14 cellular contexts compared by ENCODE assay signal in the genomic region with DNA sequence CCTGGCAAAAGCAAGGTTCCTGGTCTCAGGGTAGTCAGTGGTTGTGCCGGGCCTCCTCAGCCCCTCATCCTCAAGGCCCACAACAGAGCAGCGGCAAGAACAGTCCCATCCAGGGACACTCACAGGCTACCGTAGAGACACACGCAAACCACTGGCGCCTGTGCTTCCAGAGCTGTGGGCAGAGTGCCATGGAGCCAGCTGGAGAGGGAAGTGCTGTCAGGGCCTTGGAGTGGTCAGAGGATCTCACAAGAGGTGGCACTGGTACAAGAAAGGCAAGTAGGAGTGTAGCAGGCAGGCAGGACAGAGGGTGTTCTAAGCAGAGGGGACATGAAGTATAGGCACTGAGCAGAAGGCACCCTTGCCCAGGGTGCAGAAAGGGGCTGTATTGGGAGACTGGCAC. TPM values are rescaled to one million over a fixed set of nuclear protein-coding genes. Genes with fewer than 3 reads are reported as not detected.
DNase-seq lines count a peak whose midpoint lies in the region; ATAC-seq lines count a peak whose summit lies in the region.
"Had no signal": no experiment of that assay in that cellular context is flagged by ENCODE, and none has a peak within 500 bp of the region (broad histone marks: within the 10 kb centered on the region; RNA-seq: fewer than 3 reads in every experiment).

No MANE protein-coding gene starts in this region.

- no peak for ATAC-seq in HG03095 (IDR thresholded peaks at IDR 0.05; ENCODE audit: unreplicated experiment)
- ATAC-seq: activated CD4-positive, alpha-beta T cell treated with anti-CD3 and anti-CD28 coated beads for 36 hours; naive thymus-derived CD4-positive, alpha-beta T cell had no signal

- H3K9me3 ChIP-seq in skeletal muscle tissue (ENCODE audit: control insufficient read depth in 3 of 3, low read length in 3 of 3) = no peaks in the 10 kb centered on the region

- H3K9ac ChIP-seq in skeletal muscle tissue (ENCODE audit: low read depth in 1 of 3, low read length in 3 of 3) = peak overlapping the region; percentile 34 to 85 (median 63)

- H3K27ac ChIP-seq in skeletal muscle tissue (ENCODE audit: low read depth, low read length) = peak overlapping the region; percentile 60

- peaks cover 0 to 4% (median 0%) of the 10 kb centered on the region in 3 donors for H3K36me3 ChIP-seq in skeletal muscle tissue (ENCODE audit: control insufficient read depth in 3 of 3, insufficient read depth in 3 of 3, low read length in 3 of 3)

- peaks cover 34 to 40% (median 36%) of the 10 kb centered on the region in 3 donors for H3K4me1 ChIP-seq in skeletal muscle tissue (ENCODE audit: control insufficient read depth in 3 of 3, insufficient read depth in 3 of 3, low read length in 3 of 3)

- H3K4me3 ChIP-seq in skeletal muscle tissue (ENCODE audit: low read length in 3 of 3) = peak overlapping the region; percentile 38 to 77 (median 44)

- peak; percentile 60 for DNase-seq in GM04504 (ENCODE audit: low read depth)
- DNase-seq in anterior cingulate cortex (lab: John Stamatoyannopoulos, UW) = peak in 34 of 58 donors; percentile 16 to 70 (median 48)
- DNase-seq in hippocampal formation (lab: John Stamatoyannopoulos, UW) = peak; percentile 40 to 56
- DNase-seq in activated CD8-positive, alpha-beta memory T cell treated with anti-CD3 and anti-CD28 coated beads, Interleukin-2, amount 50 U/mL, for 48 hours = no peak
- no peak for DNase-seq in NCI-H2081 treated with DMSO at 0.1 percent for 48 hours (lab: John Stamatoyannopoulos, UW)
- DNase-seq in mesenteric fat pad (ENCODE audit: low spot score) = no peak
- DNase-seq: activated CD4-positive, alpha-beta T cell treated with anti-CD3 and anti-CD28 coated beads for 36 hours; activated gamma-delta T cell treated with Interleukin-2 at 50 U/mL for 16 hours; DMS153; naive thymus-derived CD4-positive, alpha-beta T cell; NCI-H510A treated with DMSO at 0.1 percent for 48 hours; stimulated activated CD4-positive, alpha-beta T cell treated with anti-CD3 and anti-CD28 coated beads, Interleukin-2, amount 100 ng/mL, for 48 hours had no signal

- H3K27me3 ChIP-seq in skeletal muscle tissue (ENCODE audit: control insufficient read depth in 3 of 3, insufficient read depth in 3 of 3, low read length in 3 of 3) = no peaks in the 10 kb centered on the region

RNA-seq across cellular contexts. Expression of gene ANKRD9, which starts 34.6 kb away (rescaled TPM):
- 9.4 TPM for total RNA-seq in skeletal muscle tissue
- total RNA-seq in mesenteric fat pad = 26.0 TPM

Comparison
In these comparisons a context has a peak if more than half of its experiments do, and no peak if none do; other contexts are left out.
1. DNase-seq: peak in GM04504 (single experiment), anterior cingulate cortex (34 of 58) and hippocampal formation (2 of 2); none in activated CD8-positive, alpha-beta memory T cell treated with anti-CD3 and anti-CD28 coated beads, Interleukin-2, amount 50 U/mL, for 48 hours (single experiment), NCI-H2081 treated with DMSO at 0.1 percent for 48 hours (single experiment) and mesenteric fat pad (single experiment).